ENCODE assay signal across 38 cellular contexts in genomic region chr4:122384245-122384644, GRCh38. TPM values are rescaled to one million over a fixed set of nuclear protein-coding genes. Genes with fewer than 3 reads are reported as not detected.
"Had no signal": no experiment of that assay in that cellular context is flagged by ENCODE, and none has a peak within 500 bp of the region (broad histone marks: within the 10 kb centered on the region; RNA-seq: fewer than 3 reads in every experiment).

No MANE protein-coding gene starts in this region.

- H3K27me3 ChIP-seq: MG63 had no signal

- DNase-seq: MG63, MM.1S, MV-4-11, NCI-H1048, NCI-H1092, NCI-H1092 treated with DMSO at 0.1 percent for 48 hours, NCI-H1105, NCI-H1105 treated with DMSO at 0.1 percent for 48 hours, NCI-H1417, NCI-H1417 treated with DMSO at 0.1 percent for 48 hours, NCI-H1436, NCI-H1436 treated with DMSO at 0.1 percent for 48 hours, NCI-H146, NCI-H1694, NCI-H1694 treated with DMSO at 0.1 percent for 48 hours, NCI-H187, NCI-H187 treated with DMSO at 0.1 percent for 48 hours, NCI-H1930, NCI-H2029, NCI-H2029 treated with DMSO at 0.1 percent for 48 hours, NCI-H2081, NCI-H2081 treated with DMSO at 0.1 percent for 48 hours, NCI-H2107, NCI-H2171, NCI-H2171 treated with DMSO at 0.1 percent for 48 hours, NCI-H2227 treated with DMSO at 0.1 percent for 48 hours, NCI-H226, NCI-H345, NCI-H446, NCI-H446 treated with DMSO at 0.1 percent for 48 hours, NCI-H510A, NCI-H510A treated with DMSO at 0.1 percent for 48 hours, NCI-H524, NCI-H524 treated with DMSO at 0.1 percent for 48 hours, NCI-H526 had no signal

- H3K9me3 ChIP-seq: MG63 had no signal

- H3K36me3 ChIP-seq: MG63 had no signal

- H3K4me3 ChIP-seq: MG63 had no signal

RNA-seq across cellular contexts. Expression of gene ADAD1, which starts 5.4 kb away (rescaled TPM):
- total RNA-seq: M059J, MCF 10A, NCI-H460 had no signal
